ENCODE assay signal across 8 cellular contexts in genomic region chr10:42754155-42755027, GRCh38. TPM values are rescaled to one million over a fixed set of nuclear protein-coding genes. Genes with fewer than 3 reads are reported as not detected.
DNase-seq lines count a peak whose midpoint lies in the region; ATAC-seq and TF ChIP-seq lines count a peak whose summit lies in the region.

No MANE protein-coding gene starts in this region.

- no peaks in the 10 kb centered on the region for H3K9me3 ChIP-seq in NT2/D1 (ENCODE audit: insufficient read depth, low read length)
- H3K9me3 ChIP-seq in iPS-18c (ENCODE audit: control insufficient read depth, insufficient read depth, low read length): no peaks in the 10 kb centered on the region
- peaks cover 0 to 3% (median 0%) of the 10 kb centered on the region in 8 donors for H3K9me3 ChIP-seq in spleen

- ATAC-seq in GM18867 (IDR thresholded peaks at IDR 0.05; ENCODE audit: unreplicated experiment): no peak

- TF ChIP-seq CTCF in spleen (IDR thresholded peaks at IDR 0.05 in 8 of 11, conservative IDR thresholded peaks at IDR 0.05 in 3 of 11): peak in 4 of 11 experiments; percentile 5 to 12 (median 9)

- H3K4me1 ChIP-seq in NT2/D1 (ENCODE audit: insufficient read depth, insufficient read length) (no peaks in the 10 kb centered on the region), spleen (peaks cover 8 to 35% (median 31%) of the 10 kb centered on the region in 6 donors)

- H3K27ac ChIP-seq in spleen: peak overlapping the region in 7 of 8 donors; percentile 10 to 77 (median 68)

- H3K36me3 ChIP-seq in NT2/D1 (ENCODE audit: insufficient read depth, insufficient read length, low read length) (no peaks in the 10 kb centered on the region), spleen (no peaks in the 10 kb centered on the region)

- H3K27me3 ChIP-seq in NT2/D1 (ENCODE audit: insufficient read depth, insufficient read length): peaks cover 48% of the 10 kb centered on the region
- peaks cover 0 to 88% (median 34%) of the 10 kb centered on the region in 7 donors for H3K27me3 ChIP-seq in spleen (replicated peaks in 1 of 7)

- intact Hi-C loops in spleen (cut with DNase I; ENCODE audit: low total_unique reads): no loop called here

- H3K9ac ChIP-seq in NT2/D1 (ENCODE audit: insufficient read length, low read depth): peak overlapping the region; percentile 79

- peak overlapping the region; percentile 53 for H3K4me3 ChIP-seq in NT2/D1 (ENCODE audit: insufficient read length, low read depth)
- H3K4me3 ChIP-seq in iPS-18c (ENCODE audit: insufficient read depth, low read depth, low read length): peak overlapping the region; percentile 65
- peak overlapping the region; percentile 49 to 76 (median 54) for H3K4me3 ChIP-seq in spleen

- DNase-seq in ELF-1 (ENCODE audit: low read depth, low spot score) (peak; percentile 60), NT2/D1 (ENCODE audit: low read depth, low spot score) (no peak), astrocyte of the hippocampus (ENCODE audit: low read depth, low spot score) (peak; percentile 54), spleen (no peak), nucleus accumbens (lab: John Stamatoyannopoulos, UW) (no peak), NCI-H2081 (lab: John Stamatoyannopoulos, UW) (no peak)

- TF ChIP-seq POLR2A in spleen (IDR thresholded peaks at IDR 0.05): no peak

- 1 to 2% (median 1%) methylated on average over 37 to 89 of the region's 89 CpGs for WGBS in spleen, 5 donors

RNA-seq across cellular contexts. Expression of gene BMS1, which starts 28.2 kb away (rescaled TPM):
- 10 to 100 TPM; 13.1 to 17.7 (median 15.5) TPM for total RNA-seq in spleen
- 1 to 10 TPM; 6.6 to 9.1 (median 7.3) TPM for polyA plus RNA-seq in spleen

Comparison
In these comparisons a context has a peak if more than half of its experiments do, and no peak if none do; other contexts are left out.
1. DNase-seq: peak in ELF-1 (single experiment) and astrocyte of the hippocampus (single experiment); none in NT2/D1 (single experiment), spleen (single experiment), nucleus accumbens (0 of 56) and NCI-H2081 (0 of 2).
2. Peak in every context shown above with its lines, with median percentiles within 50 percentile points of each other: H3K4me3 ChIP-seq.